8 cellular contexts compared by ENCODE assay signal in the genomic region with DNA sequence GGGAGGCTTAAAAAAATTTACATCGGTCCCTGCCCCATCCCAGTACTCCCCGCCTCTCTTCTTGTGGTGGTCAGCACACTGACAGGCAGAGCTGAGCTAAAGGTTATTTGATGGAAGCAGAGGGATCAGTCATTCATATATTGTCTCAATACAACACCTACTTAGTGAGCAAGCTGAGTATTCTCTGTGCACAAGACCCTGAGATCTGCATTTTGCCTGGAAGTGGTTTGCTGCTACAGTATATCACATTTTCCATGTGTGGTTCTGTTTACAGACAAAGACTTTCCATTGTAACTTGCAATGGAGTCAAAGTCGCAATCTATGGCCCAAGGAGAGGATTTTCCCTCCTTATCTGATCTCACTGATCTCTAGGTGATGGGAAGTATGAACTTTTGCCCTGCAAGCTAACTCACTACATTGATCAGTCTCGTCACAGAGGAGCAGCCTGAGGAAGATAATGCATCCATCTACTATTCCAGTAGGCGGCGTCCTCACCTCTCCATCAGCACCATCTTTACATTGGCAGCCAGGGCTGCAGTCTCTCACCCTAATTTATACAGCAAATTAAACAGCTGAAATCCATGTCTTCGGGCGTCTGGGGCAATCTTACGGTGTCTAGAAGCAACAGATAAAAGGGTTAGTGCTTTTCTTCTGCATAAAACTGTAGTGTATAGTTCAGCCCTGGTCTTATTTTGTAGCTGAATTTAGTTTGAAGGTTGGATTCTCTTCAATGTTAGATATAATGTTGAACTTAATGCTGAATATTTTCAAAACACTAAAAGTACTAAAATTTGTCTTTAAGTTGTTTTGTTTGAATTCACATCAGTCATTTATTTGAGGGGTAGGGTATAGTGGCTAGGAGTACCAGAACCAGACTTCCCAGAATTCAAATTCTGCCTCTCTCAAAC. TPM values are rescaled to one million over a fixed set of nuclear protein-coding genes. Genes with fewer than 3 reads are reported as not detected.
DNase-seq lines count a peak whose midpoint lies in the region; ATAC-seq and TF ChIP-seq lines count a peak whose summit lies in the region.

No MANE protein-coding gene starts in this region.

- TF ChIP-seq CTCF in activated CD8-positive, alpha-beta T cell treated with anti-CD3 and anti-CD28 coated beads for 36 hours (IDR thresholded peaks at IDR 0.05), result peak; percentile 81
- TF ChIP-seq CTCF in neural crest cell (conservative IDR thresholded peaks at IDR 0.05), result peak; percentile 88
- peak; percentile 61 to 68 (median 65) for TF ChIP-seq CTCF in uterus (IDR thresholded peaks at IDR 0.05)

- no peaks in the 10 kb centered on the region for H3K27me3 ChIP-seq in uterus

- CTCF ChIA-PET in activated CD8-positive, alpha-beta T cell treated with anti-CD3 and anti-CD28 coated beads for 36 hours (lab: Charles Lee), result interaction anchor here (0.7 to 2.5 kb wide), 49 partner anchors 8 to 332 kb away, joined by 3 to 27 read pairs (median 4); partner anchors contain the start of gene SLC30A1

- ATAC-seq in GM19397 (IDR thresholded peaks at IDR 0.05; ENCODE audit: unreplicated experiment) (peak; percentile 47), HG03520 (IDR thresholded peaks at IDR 0.05; ENCODE audit: unreplicated experiment) (peak; percentile 58)
- ATAC-seq in activated CD8-positive, alpha-beta T cell treated with anti-CD3 and anti-CD28 coated beads for 36 hours, result peak; percentile 77

- intact Hi-C loops in activated CD8-positive, alpha-beta T cell treated with anti-CD3 and anti-CD28 coated beads for 36 hours (cut with micrococcal nuclease), result loop anchor here (1.0 to 10.0 kb wide), 5 partner anchors 19 to 331 kb away; partner anchors contain the start of gene SLC30A1
- intact Hi-C loops in uterus (cut with DNase I; ENCODE audit: low total_unique reads), result no loop called here

- H3K4me1 Mint-ChIP-seq in activated CD8-positive, alpha-beta T cell treated with anti-CD3 and anti-CD28 coated beads for 36 hours (ENCODE audit: low read depth), result peaks cover 61% of the 10 kb centered on the region
- H3K4me1 Mint-ChIP-seq in neural crest cell, result peaks cover 18% of the 10 kb centered on the region

- no peak overlapping the region for H3K4me3 ChIP-seq in uterus

- no peak for TF ChIP-seq POLR2A in erythroblast (IDR thresholded peaks at IDR 0.05; ENCODE audit: low read length)
- no peak for TF ChIP-seq POLR2A in uterus (IDR thresholded peaks at IDR 0.05)

- no peaks in the 10 kb centered on the region for H3K27me3 Mint-ChIP-seq in activated CD8-positive, alpha-beta T cell treated with anti-CD3 and anti-CD28 coated beads for 36 hours
- H3K27me3 Mint-ChIP-seq in neural crest cell (ENCODE audit: low read depth), result peaks cover 25% of the 10 kb centered on the region

- H3K27ac Mint-ChIP-seq in activated CD8-positive, alpha-beta T cell treated with anti-CD3 and anti-CD28 coated beads for 36 hours, result peak overlapping the region; percentile 58
- H3K27ac Mint-ChIP-seq in neural crest cell (ENCODE audit: unreplicated experiment), result no peak overlapping the region

- peak; percentile 84 for DNase-seq in D341Med (ENCODE audit: low spot score)
- DNase-seq in NCI-H69 (lab: John Stamatoyannopoulos, UW), result peak; percentile 82
- DNase-seq in activated CD8-positive, alpha-beta T cell treated with anti-CD3 and anti-CD28 coated beads for 36 hours, result peak; percentile 86
- peak; percentile 70 to 77 for DNase-seq in erythroblast (lab: John Stamatoyannopoulos, UW)
- DNase-seq in neural crest cell (ENCODE audit: low read depth, low spot score), result peak; percentile 61
- DNase-seq in uterus, result peak in 1 of 2 donors; percentile 41

- H3K36me3 Mint-ChIP-seq in activated CD8-positive, alpha-beta T cell treated with anti-CD3 and anti-CD28 coated beads for 36 hours (ENCODE audit: low read depth), result peaks cover 10% of the 10 kb centered on the region
- H3K36me3 Mint-ChIP-seq in neural crest cell (ENCODE audit: low read depth), result no peaks in the 10 kb centered on the region

- no peaks in the 10 kb centered on the region for H3K9me3 Mint-ChIP-seq in activated CD8-positive, alpha-beta T cell treated with anti-CD3 and anti-CD28 coated beads for 36 hours
- H3K9me3 Mint-ChIP-seq in neural crest cell, result no peaks in the 10 kb centered on the region

- H3K4me1 ChIP-seq in uterus, result no peaks in the 10 kb centered on the region

- no peak overlapping the region for H3K27ac ChIP-seq in uterus

- POLR2A ChIA-PET in activated CD8-positive, alpha-beta T cell treated with anti-CD3 and anti-CD28 coated beads for 36 hours (lab: Charles Lee), result interaction anchor here (0.7 to 1.7 kb wide), 7 partner anchors 10 to 950 kb away, joined by 3 to 7 read pairs (median 3); no protein-coding TSS in a partner anchor

- no peaks in the 10 kb centered on the region for H3K9me3 ChIP-seq in uterus

- H3K4me3 Mint-ChIP-seq in activated CD8-positive, alpha-beta T cell treated with anti-CD3 and anti-CD28 coated beads for 36 hours, result no peak overlapping the region
- H3K4me3 Mint-ChIP-seq in neural crest cell, result peak overlapping the region; percentile 47

- no peaks in the 10 kb centered on the region for H3K36me3 ChIP-seq in uterus

RNA-seq across cellular contexts. Expression of gene TRAF5, which starts 3.2 kb away (rescaled TPM):
- 10 to 100 TPM; 40.6 to 42.5 TPM for total RNA-seq in activated CD8-positive, alpha-beta T cell treated with anti-CD3 and anti-CD28 coated beads for 36 hours
- total RNA-seq in neural crest cell (12.1 and 12.6 TPM in 2 replicates), uterus (10 to 100 TPM; 17.1 to 98.6 (median 53.3) TPM)
